ENCODE assay signal across 15 cellular contexts in genomic region chr16:85579883-85580607, GRCh38. TPM values are rescaled to one million over a fixed set of nuclear protein-coding genes. Genes with fewer than 3 reads are reported as not detected.
A peak's percentile ranks its signal among the peaks of the same experiment; 100 is the strongest.
DNase-seq lines count a peak whose midpoint lies in the region; TF ChIP-seq lines count a peak whose summit lies in the region.
"Had no signal": no experiment of that assay in that cellular context is flagged by ENCODE, and none has a peak within 500 bp of the region (broad histone marks: within the 10 kb centered on the region; RNA-seq: fewer than 3 reads in every experiment).

No MANE protein-coding gene starts in this region.

- H4K5ac ChIP-seq in mesendoderm (ENCODE audit: low read length), result no peak overlapping the region

- peaks cover 29% of the 10 kb centered on the region for H3K79me2 ChIP-seq in mesendoderm (ENCODE audit: control insufficient read depth, insufficient read depth, low read length)

- H2BK15ac ChIP-seq in mesendoderm (replicated peaks; ENCODE audit: low read depth), result no peak overlapping the region

- peaks cover 66% of the 10 kb centered on the region for H3K4me1 Mint-ChIP-seq in type B pancreatic cell (ENCODE audit: unreplicated experiment)

- H3K27me3 Mint-ChIP-seq in type B pancreatic cell, result peaks cover 6% of the 10 kb centered on the region
- H3K27me3 Mint-ChIP-seq: CD4-positive, alpha-beta T cell; IgD-negative memory B cell had no signal

- H3K4me1 ChIP-seq in HUES64 (ENCODE audit: insufficient read depth, low read length), result peaks cover 90% of the 10 kb centered on the region
- peaks cover 17% of the 10 kb centered on the region for H3K4me1 ChIP-seq in colonic mucosa
- H3K4me1 ChIP-seq in mesendoderm (ENCODE audit: control insufficient read depth, low read depth, low read length), result peaks cover 27% of the 10 kb centered on the region

- H3K9ac ChIP-seq in HUES64 (ENCODE audit: low read depth, low read length) (peak overlapping the region; percentile 65; the same call in 1 of the 2 replicates), colonic mucosa (ENCODE audit: low read depth in 2 of 2, low read length in 2 of 2) (no peak overlapping the region), mesendoderm (ENCODE audit: low read length) (peak overlapping the region; percentile 49)

- no peaks in the 10 kb centered on the region for H3K9me3 ChIP-seq in HUES64 (ENCODE audit: insufficient read depth, low read depth, low read length)
- no peaks in the 10 kb centered on the region for H3K9me3 ChIP-seq in colonic mucosa
- H3K9me3 ChIP-seq: ascending aorta, testis had no signal

- no peak overlapping the region for H2BK5ac ChIP-seq in mesendoderm (ENCODE audit: low read length)

- no peaks in the 10 kb centered on the region for H3K9me3 Mint-ChIP-seq in type B pancreatic cell
- H3K9me3 Mint-ChIP-seq: activated T-helper 1 cell treated with anti-CD3 and anti-CD28 coated beads, Interleukin-12 subunit alpha, Interleukin-12 subunit beta, Interleukin-2, Interleukin-4 antibody, amounts not matched to agents 30 ng/mL and 10 ng/mL and 1 ng/mL, durations not matched to agents 14 hours and 24 hours and 36 hours; CD4-positive, alpha-beta T cell; IgD-negative memory B cell had no signal

- H3K27ac Mint-ChIP-seq in type B pancreatic cell, result no peak overlapping the region
- H3K27ac Mint-ChIP-seq: activated T-helper 1 cell treated with anti-CD3 and anti-CD28 coated beads, Interleukin-12 subunit alpha, Interleukin-12 subunit beta, Interleukin-2, Interleukin-4 antibody, amounts not matched to agents 30 ng/mL and 10 ng/mL and 1 ng/mL, durations not matched to agents 14 hours and 24 hours and 36 hours; CD4-positive, alpha-beta T cell had no signal

- H3K27ac ChIP-seq in HUES64 (ENCODE audit: low read depth, low read length), result peak overlapping the region; percentile 94
- H3K27ac ChIP-seq in colonic mucosa, result peak overlapping the region; percentile 16
- peak overlapping the region; percentile 38 for H3K27ac ChIP-seq in mesendoderm (ENCODE audit: low read depth, low read length)
- H3K27ac ChIP-seq: ascending aorta, testis had no signal

- H3K56ac ChIP-seq in mesendoderm (ENCODE audit: low read length), result peak overlapping the region; percentile 73

- H3K27me3 ChIP-seq in HUES64 (ENCODE audit: insufficient read depth, low read length) (peaks cover 37% of the 10 kb centered on the region), colonic mucosa (no peaks in the 10 kb centered on the region), mesendoderm (ENCODE audit: insufficient read depth, low read length, poor library complexity) (no peaks in the 10 kb centered on the region)
- H3K27me3 ChIP-seq: ascending aorta, testis had no signal

- peak overlapping the region; percentile 30 for H3K23ac ChIP-seq in mesendoderm (ENCODE audit: low read length)

- peaks cover 31% of the 10 kb centered on the region for H3K79me1 ChIP-seq in mesendoderm (ENCODE audit: low read length)

- H3K18ac ChIP-seq in mesendoderm (ENCODE audit: low read length), result no peak overlapping the region

- no peak overlapping the region for H3K4ac ChIP-seq in mesendoderm (ENCODE audit: low read depth, low read length)

- H3K36me3 ChIP-seq in HUES64 (ENCODE audit: insufficient read depth, low read length) (no peaks in the 10 kb centered on the region), colonic mucosa (no peaks in the 10 kb centered on the region), mesendoderm (ENCODE audit: control insufficient read depth, insufficient read depth, low read length) (no peaks in the 10 kb centered on the region)
- H3K36me3 ChIP-seq: ascending aorta had no signal

- peak overlapping the region; percentile 10 for H3K4me2 ChIP-seq in mesendoderm (ENCODE audit: low read length)

- H3K36me3 Mint-ChIP-seq in type B pancreatic cell, result peaks cover 4% of the 10 kb centered on the region
- H3K36me3 Mint-ChIP-seq: IgD-negative memory B cell had no signal

- no peak overlapping the region for H4K8ac ChIP-seq in mesendoderm (ENCODE audit: low read depth, low read length)

- intact Hi-C loops in colonic mucosa (cut with DNase I), result no loop called here

- peak overlapping the region; percentile 37 for H3K4me3 Mint-ChIP-seq in type B pancreatic cell
- H3K4me3 Mint-ChIP-seq: activated T-helper 1 cell treated with anti-CD3 and anti-CD28 coated beads, Interleukin-12 subunit alpha, Interleukin-12 subunit beta, Interleukin-2, Interleukin-4 antibody, amounts not matched to agents 30 ng/mL and 10 ng/mL and 1 ng/mL, durations not matched to agents 14 hours and 24 hours and 36 hours; CD4-positive, alpha-beta T cell had no signal

- 59% methylated on average over 11 of the region's 11 CpGs for WGBS in HUES64
- WGBS in mesendoderm (ENCODE audit: extremely low coverage, insufficient coverage, low lambda C conversion rate), result no CpG with 5 or more reads among the region's 11 CpGs

- DNase-seq in colonic mucosa (no peak), mesendoderm (no peak), type B pancreatic cell (ENCODE audit: extremely low spot score, unreplicated experiment) (no peak), DMS79 (lab: John Stamatoyannopoulos, UW) (no peak), SW 1271 (lab: John Stamatoyannopoulos, UW) (no peak), mucosa of gallbladder (ENCODE audit: low spot score) (no peak)
- DNase-seq: activated CD4-positive, alpha-beta T cell treated with anti-CD3 and anti-CD28 coated beads, Interleukin-2, amount 50 U/mL, for 1 hour; CD4-positive, alpha-beta T cell; NCI-H1048; SHP77 treated with DMSO at 0.1 percent for 48 hours; testis had no signal

- H3K4me3 ChIP-seq in HUES64 (ENCODE audit: low read length) (peak overlapping the region; percentile 31; the same call in 1 of the 2 replicates), colonic mucosa (no peak overlapping the region), mesendoderm (ENCODE audit: low read length) (no peak overlapping the region)
- H3K4me3 ChIP-seq: ascending aorta, testis had no signal

- no peak overlapping the region for H2BK120ac ChIP-seq in mesendoderm (ENCODE audit: low read depth, low read length)

- TF ChIP-seq CTCF in colonic mucosa (IDR thresholded peaks at IDR 0.05) (no peak), type B pancreatic cell (conservative IDR thresholded peaks at IDR 0.05) (no peak)

- H2AK5ac ChIP-seq in mesendoderm (ENCODE audit: low read length), result peak overlapping the region; percentile 79

RNA-seq across cellular contexts. Expression of gene GSE1, which starts 33.1 kb away (rescaled TPM):
- 33.4 TPM for polyA plus RNA-seq in HUES64 (2013, experiment 1 of 2)
- polyA plus RNA-seq in HUES64 (2013, experiment 2 of 2), result 32.2 TPM
- total RNA-seq in colonic mucosa (100 to 1,000 TPM in 1 of 2 donors, 10 to 100 TPM in 1; 79.2 to 103 TPM), type B pancreatic cell (ENCODE audit: low replicate concordance) (101 and 112 TPM in 2 replicates), mucosa of gallbladder (82.9 TPM)
- polyA plus RNA-seq in mesendoderm (2013, experiment 1 of 2), result 16.7 TPM
- polyA plus RNA-seq in mesendoderm (2013, experiment 2 of 2), result 17.3 TPM

Comparison
In these comparisons a context has a peak if more than half of its experiments do, and no peak if none do; other contexts are left out.
1. H3K27ac ChIP-seq: peak in every context shown above with its lines; median percentile 94 in HUES64; 38 in mesendoderm; 16 in colonic mucosa.
2. H3K9ac ChIP-seq: peak in HUES64 (single experiment) and mesendoderm (single experiment); none in colonic mucosa (0 of 2).